ENCODE assay signal across 10 cellular contexts in genomic region chr11:117281159-117281558, GRCh38. TPM values are rescaled to one million over a fixed set of nuclear protein-coding genes. Genes with fewer than 3 reads are reported as not detected.
DNase-seq lines count a peak whose midpoint lies in the region; ATAC-seq and TF ChIP-seq lines count a peak whose summit lies in the region.
"Had no signal": no experiment of that assay in that cellular context is flagged by ENCODE, and none has a peak within 500 bp of the region (broad histone marks: within the 10 kb centered on the region; RNA-seq: fewer than 3 reads in every experiment).

No MANE protein-coding gene starts in this region.

- H3K27ac Mint-ChIP-seq in brain, result peak overlapping the region in 4 of 5 experiments; percentile 18 to 57 (median 26)

- H3K4me3 ChIP-seq in A673 (ENCODE audit: low read depth, low read length, poor library complexity, severe bottlenecking) (no peak overlapping the region), left lung (no peak overlapping the region)
- H3K4me3 ChIP-seq: colonic mucosa, PC-9 had no signal

- no peak for TF ChIP-seq CTCF in A673 (conservative IDR thresholded peaks at IDR 0.05; ENCODE audit: low read depth, low read length)
- no peak for TF ChIP-seq CTCF in brain (conservative IDR thresholded peaks at IDR 0.05)
- TF ChIP-seq CTCF in left lung (IDR thresholded peaks at IDR 0.05), result no peak

- CTCF ChIA-PET in A673 (lab: Charles Lee), result no interaction called here

- H3K4me1 Mint-ChIP-seq in brain, result no peaks in the 10 kb centered on the region

- no peak overlapping the region for H3K4me3 Mint-ChIP-seq in brain

- H3K9me3 Mint-ChIP-seq in brain, result no peaks in the 10 kb centered on the region

- no peaks in the 10 kb centered on the region for H3K4me1 ChIP-seq in A673 (ENCODE audit: insufficient read depth, low read length, poor library complexity, severe bottlenecking)
- peaks cover 0 to 3% of the 10 kb centered on the region in 2 donors for H3K4me1 ChIP-seq in left lung
- H3K4me1 ChIP-seq: colonic mucosa had no signal

- H3K36me3 Mint-ChIP-seq in brain, result peaks cover 61% of the 10 kb centered on the region

- BruUV-seq in A673 (replicated peaks; lab: Mats Ljungman, UMichigan), result no TSS peak

- POLR2A ChIA-PET in A673 (lab: Charles Lee; ENCODE audit: low non-redundant PET), result no interaction called here

- DNase-seq in A673 (ENCODE audit: low spot score), result peak; percentile 72
- DNase-seq in HCEC 1CT, result peak; percentile 97
- no peak for DNase-seq in left lung
- no peak for DNase-seq in stimulated activated CD4-positive, alpha-beta T cell treated with anti-CD3 and anti-CD28 coated beads, Interleukin-12 subunit alpha, Interleukin-12 subunit beta, amount 100 ng/mL, for 4 hours
- DNase-seq in NAMALWA (ENCODE audit: low spot score), result no peak
- DNase-seq in iPS-NIHi7 (ENCODE audit: extremely low spot score), result no peak
- DNase-seq: colonic mucosa, PC-9 had no signal

- ATAC-seq in left lung (peak; percentile 80), HG03378 (IDR thresholded peaks at IDR 0.05; ENCODE audit: unreplicated experiment) (no peak)

- H3K36me3 ChIP-seq in A673 (ENCODE audit: insufficient read depth, low read length, poor library complexity, severe bottlenecking) (peaks cover 34% of the 10 kb centered on the region), left lung (peaks cover 0 to 51% of the 10 kb centered on the region in 2 donors)
- H3K36me3 ChIP-seq: colonic mucosa had no signal

- H3K27me3 ChIP-seq in A673 (replicated peaks; ENCODE audit: insufficient read depth, low read depth, low read length, poor library complexity) (no peaks in the 10 kb centered on the region), left lung (no peaks in the 10 kb centered on the region)
- H3K27me3 ChIP-seq: colonic mucosa had no signal

- intact Hi-C loops in A673 (cut with micrococcal nuclease; ENCODE audit: unreplicated experiment), result no loop called here
- intact Hi-C loops in left lung (cut with DNase I), result no loop called here

- H3K27me3 Mint-ChIP-seq in brain, result no peaks in the 10 kb centered on the region

- H3K27ac ChIP-seq in A673 (ENCODE audit: low read depth, low read length, poor library complexity, severe bottlenecking) (no peak overlapping the region), left lung (peak overlapping the region; percentile 20 to 24)
- H3K27ac ChIP-seq: colonic mucosa, PC-9 had no signal

- H3K9me3 ChIP-seq in A673 (ENCODE audit: low read depth, low read length, poor library complexity, severe bottlenecking) (no peaks in the 10 kb centered on the region), left lung (no peaks in the 10 kb centered on the region)
- H3K9me3 ChIP-seq: colonic mucosa had no signal

RNA-seq across cellular contexts. Expression of gene BACE1-AS, which starts 10.0 kb away (rescaled TPM):
- total RNA-seq in A673 (2021), result 13.7 and 18.0 TPM in 2 replicates
- 7.5 TPM for polyA plus RNA-seq in brain (ENCODE audit: insufficient read depth, low read depth, low replicate concordance)
- total RNA-seq in left lung, result 1 to 10 TPM; 6.4 to 9.0 TPM

RNA-seq across cellular contexts. Expression of gene BACE1, which starts 34.9 kb away (rescaled TPM):
- total RNA-seq in A673 (2021) (13.7 and 15.0 TPM in 2 replicates), left lung (10 to 100 TPM; 24.1 to 39.5 TPM)
- polyA plus RNA-seq in brain (ENCODE audit: insufficient read depth, low read depth, low replicate concordance), result 90.0 TPM

RNA-seq across cellular contexts. Expression of gene CEP164, which starts 46.5 kb away (rescaled TPM):
- total RNA-seq in A673 (2021), result 39.4 and 43.3 TPM in 2 replicates
- polyA plus RNA-seq in brain (ENCODE audit: insufficient read depth, low read depth, low replicate concordance), result 11.6 TPM
- total RNA-seq in left lung, result 10 to 100 TPM; 27.4 to 31.0 TPM

RNA-seq across cellular contexts. Expression of gene RNF214, which starts 48.7 kb away (rescaled TPM):
- total RNA-seq in A673 (2021), result 37.8 and 50.3 TPM in 2 replicates
- 20.7 TPM for polyA plus RNA-seq in brain (ENCODE audit: insufficient read depth, low read depth, low replicate concordance)
- 10 to 100 TPM; 21.5 to 22.3 TPM for total RNA-seq in left lung

RNA-seq across cellular contexts. Expression of gene PCSK7, which starts 49.3 kb away (rescaled TPM):
- total RNA-seq in A673 (2021), result 49.0 and 53.2 TPM in 2 replicates
- 20.5 TPM for polyA plus RNA-seq in brain (ENCODE audit: insufficient read depth, low read depth, low replicate concordance)
- 10 to 100 TPM; 65.8 to 77.8 TPM for total RNA-seq in left lung

Comparison
In these comparisons a context has a peak if more than half of its experiments do, and no peak if none do; other contexts are left out.
1. DNase-seq: peak in A673 (single experiment) and HCEC 1CT (single experiment); none in left lung (0 of 2), stimulated activated CD4-positive, alpha-beta T cell treated with anti-CD3 and anti-CD28 coated beads, Interleukin-12 subunit alpha, Interleukin-12 subunit beta, amount 100 ng/mL, for 4 hours (single experiment), NAMALWA (single experiment) and iPS-NIHi7 (single experiment).